ENCODE assay signal across 12 cellular contexts in genomic region chr7:102688299-102689033, GRCh38. TPM values are rescaled to one million over a fixed set of nuclear protein-coding genes. Genes with fewer than 3 reads are reported as not detected.
A peak's percentile ranks its signal among the peaks of the same experiment; 100 is the strongest.
DNase-seq lines count a peak whose midpoint lies in the region; ATAC-seq and TF ChIP-seq lines count a peak whose summit lies in the region.
"Not testable (repeated sequence)": the region's sequence is repeated elsewhere in the genome, so short reads cannot be mapped to it uniquely, and the experiment has no call there.
"Had no signal": no experiment of that assay in that cellular context is flagged by ENCODE, and none has a peak within 500 bp of the region (broad histone marks: within the 10 kb centered on the region; RNA-seq: fewer than 3 reads in every experiment).

No MANE protein-coding gene starts in this region.

- not testable (repeated sequence) for TF ChIP-seq CTCF in Panc1 (IDR thresholded peaks at IDR 0.05); body of pancreas (IDR thresholded peaks at IDR 0.05); mucosa of descending colon (IDR thresholded peaks at IDR 0.05)

- H3K9me3 ChIP-seq in Panc1 (ENCODE audit: control insufficient read depth, insufficient read depth, low read depth, low read length); body of pancreas; mucosa of descending colon: not testable (repeated sequence)

- CTCF ChIA-PET in Panc1 (lab: Charles Lee) = not testable (repeated sequence)

- ATAC-seq in GM18907 (IDR thresholded peaks at IDR 0.05; ENCODE audit: unreplicated experiment) = peak; percentile 71
- ATAC-seq in GM21447 (IDR thresholded peaks at IDR 0.05; ENCODE audit: unreplicated experiment) = peak; percentile 84
- peak; percentile 62 for ATAC-seq in HG02763 (IDR thresholded peaks at IDR 0.05; ENCODE audit: unreplicated experiment)
- ATAC-seq in HG03139 (IDR thresholded peaks at IDR 0.05; ENCODE audit: unreplicated experiment) = peak; percentile 72
- peak; percentile 87 for ATAC-seq in Panc1
- ATAC-seq in body of pancreas = peak; percentile 96
- ATAC-seq in mucosa of descending colon = peak; percentile 92

- intact Hi-C loops in Panc1 (cut with micrococcal nuclease; ENCODE audit: unreplicated experiment); body of pancreas (cut with DNase I); mucosa of descending colon (cut with DNase I, micrococcal nuclease): not testable (repeated sequence)

- H3K36me3 ChIP-seq in Panc1 (ENCODE audit: control insufficient read depth, insufficient read depth, low read length); body of pancreas (replicated peaks in 1 of 2; ENCODE audit: insufficient read depth in 1 of 2, low read depth in 2 of 2); mucosa of descending colon (ENCODE audit: low read depth): not testable (repeated sequence)

- TF ChIP-seq POLR2A in body of pancreas (IDR thresholded peaks at IDR 0.05) = not testable (repeated sequence)

- WGBS in body of pancreas, 2 donors = no CpG with 5 or more reads among the region's 37 CpGs

- not testable (repeated sequence) for DNase-seq in Panc1 (ENCODE audit: low read depth, low spot score); body of pancreas; mucosa of descending colon

- POLR2A ChIA-PET in Panc1 (lab: Charles Lee) = not testable (repeated sequence)

- not testable (repeated sequence) for H3K27me3 ChIP-seq in Panc1 (ENCODE audit: control insufficient read depth, insufficient read depth, low read length); body of pancreas

- BruUV-seq in Panc1 (replicated peaks; lab: Mats Ljungman, UMichigan) = not testable (repeated sequence)

- H3K27ac ChIP-seq in Panc1 (ENCODE audit: low read length); body of pancreas: not testable (repeated sequence)

- H3K4me3 ChIP-seq in Panc1 (ENCODE audit: low read depth in 2 of 2, low read length in 2 of 2); body of pancreas; mucosa of descending colon: not testable (repeated sequence)

- H3K4me1 ChIP-seq in Panc1 (ENCODE audit: control insufficient read depth, insufficient read depth, low read length); body of pancreas; mucosa of descending colon (ENCODE audit: low read depth): not testable (repeated sequence)

- in situ Hi-C loops in Panc1 (cut with HindIII; ENCODE audit: low pct_unique_long_range_greater_than_20kb, low sequenced_read_pairs) = not testable (repeated sequence)

RNA-seq across cellular contexts. Expression of gene POLR2J2, which starts 17.0 kb away (rescaled TPM):
- 10.0 TPM for total RNA-seq in Panc1 (2021; ENCODE audit: unreplicated experiment)
- 0.56 TPM for polyA plus RNA-seq in Panc1 (2012; ENCODE audit: insufficient read length)
- 10 to 100 TPM in 1 of 2 donors, 1 to 10 TPM in 1; 4.2 to 12.5 TPM for total RNA-seq in body of pancreas
- total RNA-seq in mucosa of descending colon = 10 to 100 TPM in 1 of 3 donors, 1 to 10 TPM in 2; 6.5 to 14.7 (median 8.8) TPM

RNA-seq across cellular contexts. Expression of gene SPDYE2B, which starts 38.3 kb away (rescaled TPM):
- total RNA-seq in Panc1 (2021; ENCODE audit: unreplicated experiment) = not detected
- 0.76 TPM for polyA plus RNA-seq in Panc1 (2012; ENCODE audit: insufficient read length)
- not detected for total RNA-seq in body of pancreas
- not detected for total RNA-seq in mucosa of descending colon
- total RNA-seq: activated CD4-positive, alpha-beta T cell treated with anti-CD3 and anti-CD28 coated beads, Interleukin-2, amount 10 ng/mL, durations not matched to agents 24 days and 14 days; myocyte; NCI-H460; prostate gland; SJCRH30 had no signal

RNA-seq across cellular contexts. Expression of gene UPK3BL1, which starts 45.9 kb away (rescaled TPM):
- total RNA-seq in Panc1 (2021; ENCODE audit: unreplicated experiment) (23.1 TPM), body of pancreas (10 to 100 TPM; 11.7 to 36.6 TPM), mucosa of descending colon (10 to 100 TPM; 10.7 to 23.1 (median 12.3) TPM)
- polyA plus RNA-seq in Panc1 (2012; ENCODE audit: insufficient read length) = 7.6 TPM
